15 cellular contexts compared by ENCODE assay signal in the genomic region with DNA sequence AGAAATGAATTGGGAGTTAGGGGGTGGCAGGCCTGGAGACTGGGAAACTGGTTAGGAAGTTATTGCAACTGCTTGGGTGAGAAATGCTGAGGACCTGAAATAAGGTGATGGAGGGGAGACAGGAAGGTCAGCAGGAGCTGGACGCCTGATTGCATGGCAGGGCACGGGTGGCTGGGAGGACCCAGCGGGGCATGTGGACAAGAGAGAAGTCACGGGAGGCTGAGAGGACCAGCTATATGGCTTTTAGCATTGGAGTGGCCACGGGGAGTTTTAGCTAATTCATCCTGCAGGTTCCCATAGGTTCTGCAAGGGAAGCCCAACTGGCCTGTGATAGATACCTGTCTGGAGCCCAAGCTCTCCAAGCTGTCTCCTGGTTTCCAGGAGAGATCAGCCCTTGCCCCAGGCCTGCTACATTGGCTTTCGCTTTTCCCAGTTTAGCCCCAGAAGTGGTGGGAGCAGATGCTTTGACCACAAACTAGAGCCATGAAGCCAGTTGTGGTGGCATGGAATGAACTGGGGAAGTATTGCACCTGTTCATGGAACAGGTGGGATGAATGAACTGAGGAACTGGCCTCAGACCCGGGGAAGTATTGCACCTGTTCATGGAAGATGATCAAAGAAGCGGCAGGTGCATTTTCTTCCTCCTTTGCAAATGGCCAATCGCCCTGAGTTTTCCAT.
A peak's percentile ranks its signal among the peaks of the same experiment; 100 is the strongest.
DNase-seq lines count a peak whose midpoint lies in the region; TF ChIP-seq lines count a peak whose summit lies in the region.
"Had no signal": no experiment of that assay in that cellular context is flagged by ENCODE, and none has a peak within 500 bp of the region (broad histone marks: within the 10 kb centered on the region; RNA-seq: fewer than 3 reads in every experiment).

No MANE protein-coding gene starts in this region.

- no peaks in the 10 kb centered on the region for H3K36me3 Mint-ChIP-seq in activated T-cell treated with anti-CD3 and anti-CD28 coated beads, Interleukin-2, amount 50 U/mL, for 24 hours (ENCODE audit: low read depth)
- peaks cover 3% of the 10 kb centered on the region for H3K36me3 Mint-ChIP-seq in endothelial cell (ENCODE audit: low read depth, unreplicated experiment)
- H3K36me3 Mint-ChIP-seq: CD4-positive, alpha-beta memory T cell had no signal

- no peak overlapping the region for H3K4me3 Mint-ChIP-seq in activated T-cell treated with anti-CD3 and anti-CD28 coated beads, Interleukin-2, amount 50 U/mL, for 24 hours
- H3K4me3 Mint-ChIP-seq in endothelial cell (ENCODE audit: unreplicated experiment): no peak overlapping the region

- no peak for TF ChIP-seq CTCF in endothelial cell (IDR thresholded peaks at IDR 0.05; ENCODE audit: unreplicated experiment)

- no peaks in the 10 kb centered on the region for H3K27me3 Mint-ChIP-seq in activated T-cell treated with anti-CD3 and anti-CD28 coated beads, Interleukin-2, amount 50 U/mL, for 24 hours
- peaks cover 4% of the 10 kb centered on the region for H3K27me3 Mint-ChIP-seq in endothelial cell (ENCODE audit: unreplicated experiment)
- H3K27me3 Mint-ChIP-seq: CD4-positive, alpha-beta memory T cell had no signal

- H3K4me1 Mint-ChIP-seq in activated T-cell treated with anti-CD3 and anti-CD28 coated beads, Interleukin-2, amount 50 U/mL, for 24 hours (ENCODE audit: low read depth): peaks cover 57% of the 10 kb centered on the region
- peaks cover 4% of the 10 kb centered on the region for H3K4me1 Mint-ChIP-seq in endothelial cell (ENCODE audit: unreplicated experiment)

- peaks cover 4% of the 10 kb centered on the region for H3K27me3 ChIP-seq in SJCRH30
- H3K27me3 ChIP-seq: BE2C had no signal

- no peak for DNase-seq in activated T-cell treated with anti-CD3 and anti-CD28 coated beads, Interleukin-2, amount 50 U/mL, for 24 hours
- DNase-seq in activated T-cell treated with anti-CD3 and anti-CD28 coated beads for 4 hours (no peak), SJCRH30 (peak; percentile 46 to 70), endothelial cell (ENCODE audit: low spot score) (no peak), skeletal muscle cell (ENCODE audit: low read depth) (peak; percentile 47), DMS114 treated with DMSO at 0.1 percent for 48 hours (lab: John Stamatoyannopoulos, UW; ENCODE audit: unreplicated experiment) (no peak)
- no peak for DNase-seq in activated CD4-positive, CD25-positive, alpha-beta regulatory T cell treated with anti-CD3 and anti-CD28 coated beads, Interleukin-2, amount 50 U/mL, for 72 hours
- no peak for DNase-seq in stimulated activated CD4-positive, alpha-beta T cell treated with anti-CD3 and anti-CD28 coated beads, Interleukin-12 subunit alpha, Interleukin-12 subunit beta, amount 100 ng/mL, for 4 hours
- DNase-seq: BE2C, DMS153, DMS79 treated with DMSO at 0.1 percent for 48 hours, EL had no signal

- H3K9me3 ChIP-seq in SJCRH30 (replicated peaks): no peaks in the 10 kb centered on the region
- H3K9me3 ChIP-seq: BE2C, HAP-1 had no signal

- no peak overlapping the region for H3K4me3 ChIP-seq in SJCRH30
- no peak overlapping the region for H3K4me3 ChIP-seq in skeletal muscle cell (ENCODE audit: low read depth, low read length)
- H3K4me3 ChIP-seq: HAP-1 had no signal

- H3K9me3 Mint-ChIP-seq in activated T-cell treated with anti-CD3 and anti-CD28 coated beads, Interleukin-2, amount 50 U/mL, for 24 hours: no peaks in the 10 kb centered on the region
- no peaks in the 10 kb centered on the region for H3K9me3 Mint-ChIP-seq in endothelial cell (ENCODE audit: unreplicated experiment)
- H3K9me3 Mint-ChIP-seq: CD4-positive, alpha-beta memory T cell had no signal

- no peaks in the 10 kb centered on the region for H3K36me3 ChIP-seq in SJCRH30
- H3K36me3 ChIP-seq: BE2C, HAP-1 had no signal

- no peak overlapping the region for H3K27ac ChIP-seq in SJCRH30
- H3K27ac ChIP-seq: C4-2B had no signal

- peak overlapping the region; percentile 62 for H3K27ac Mint-ChIP-seq in activated T-cell treated with anti-CD3 and anti-CD28 coated beads, Interleukin-2, amount 50 U/mL, for 24 hours
- peak overlapping the region; percentile 44 for H3K27ac Mint-ChIP-seq in endothelial cell (ENCODE audit: unreplicated experiment)

- peaks cover 9% of the 10 kb centered on the region for H3K4me1 ChIP-seq in SJCRH30

Comparison
In these comparisons a context has a peak if more than half of its experiments do, and no peak if none do; other contexts are left out.
1. DNase-seq: peak in SJCRH30 (2 of 2) and skeletal muscle cell (single experiment); none in activated T-cell treated with anti-CD3 and anti-CD28 coated beads, Interleukin-2, amount 50 U/mL, for 24 hours (single experiment), activated T-cell treated with anti-CD3 and anti-CD28 coated beads for 4 hours (single experiment), endothelial cell (single experiment), activated CD4-positive, CD25-positive, alpha-beta regulatory T cell treated with anti-CD3 and anti-CD28 coated beads, Interleukin-2, amount 50 U/mL, for 72 hours (single experiment), DMS114 treated with DMSO at 0.1 percent for 48 hours (single experiment) and stimulated activated CD4-positive, alpha-beta T cell treated with anti-CD3 and anti-CD28 coated beads, Interleukin-12 subunit alpha, Interleukin-12 subunit beta, amount 100 ng/mL, for 4 hours (single experiment).